Comparison of ENCODE assay signal across 7 cellular contexts in the genomic region with DNA sequence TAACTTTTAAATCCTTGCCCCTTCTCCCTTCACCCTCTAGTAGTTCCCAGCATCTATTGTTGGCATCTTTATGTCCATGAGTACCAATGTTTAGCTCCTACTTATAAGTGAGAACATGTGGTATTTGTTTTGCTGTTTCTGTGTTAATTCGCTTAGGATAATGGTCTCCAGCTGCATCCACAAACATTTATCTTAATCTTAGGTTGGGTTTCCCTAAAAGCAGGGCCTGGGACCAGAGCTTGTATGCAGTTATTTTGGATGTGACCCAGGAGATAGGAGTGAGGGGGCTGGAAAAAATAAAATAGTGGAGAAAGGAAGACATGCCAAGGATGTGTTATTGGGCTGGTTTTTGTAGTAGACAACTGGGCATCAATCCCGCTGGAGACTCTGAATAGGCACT.
"Had no signal": no experiment of that assay in that cellular context is flagged by ENCODE, and none has a peak within 500 bp of the region (broad histone marks: within the 10 kb centered on the region; RNA-seq: fewer than 3 reads in every experiment).

No MANE protein-coding gene starts in this region.

- H3K27ac Mint-ChIP-seq: IgD-negative memory B cell had no signal

- FAIRE-seq: HepG2, HTR-8/SVneo, K562 had no signal

- H3K4me1 Mint-ChIP-seq: IgD-negative memory B cell had no signal

- H3K27me3 Mint-ChIP-seq: IgD-negative memory B cell had no signal

- H3K27ac ChIP-seq: HL-60 had no signal

- DNase-seq: IMR-90, KBM-7 had no signal

- H3K36me3 Mint-ChIP-seq: IgD-negative memory B cell had no signal

- H3K4me3 Mint-ChIP-seq: IgD-negative memory B cell had no signal

- H3K4me3 ChIP-seq: K562 had no signal

- ATAC-seq: HepG2, K562 had no signal
